Comparison of ENCODE assay signal across 23 cellular contexts in genomic region chr1:236128646-236129178, GRCh38. TPM values are rescaled to one million over a fixed set of nuclear protein-coding genes. Genes with fewer than 3 reads are reported as not detected.
DNase-seq lines count a peak whose midpoint lies in the region; ATAC-seq, FAIRE-seq and TF ChIP-seq lines count a peak whose summit lies in the region.
"Had no signal": no experiment of that assay in that cellular context is flagged by ENCODE, and none has a peak within 500 bp of the region (broad histone marks: within the 10 kb centered on the region; RNA-seq: fewer than 3 reads in every experiment).

No MANE protein-coding gene starts in this region.

- peaks cover 12 to 23% (median 12%) of the 10 kb centered on the region in 3 donors for H3K27me3 Mint-ChIP-seq in immature natural killer cell (ENCODE audit: low read depth in 3 of 3)

- H3K4me2 ChIP-seq in HepG2 (ENCODE audit: low read depth, low read length) (no peak overlapping the region), K562 (ENCODE audit: insufficient read depth, low read length) (no peak overlapping the region)

- 59% methylated on average over 4 of the region's 10 CpGs for WGBS in HepG2 (ENCODE audit: low lambda C conversion rate)
- WGBS in right lobe of liver (ENCODE audit: insufficient coverage, low coverage, low lambda C conversion rate, missing lambda C conversion rate): 80% methylated on average over 3 of the region's 10 CpGs
- WGBS in K562 (ENCODE audit: insufficient coverage, low coverage, missing lambda C conversion rate): 18% methylated on average over 10 of the region's 10 CpGs

- in situ Hi-C loops in HepG2 (cut with HindIII; ENCODE audit: extremely low pct_ligation_motif_present, low pct_unique_long_range_greater_than_20kb): no loop called here
- in situ Hi-C loops in K562 (cut with MboI): no loop called here

- H3K9ac ChIP-seq in HepG2 (ENCODE audit: insufficient read depth, low read depth, low read length) (no peak overlapping the region), K562 (ENCODE audit: insufficient read depth in 1 of 2, low read depth in 2 of 2, low read length in 2 of 2) (no peak overlapping the region; a peak in 1 of 4 replicates)

- POLR2A ChIA-PET in HepG2 (lab: Yijun Ruan, JAX): no interaction called here
- POLR2A ChIA-PET in K562 (lab: Yijun Ruan, JAX): interaction anchor here (0.6 to 1.2 kb wide), 2 partner anchors 13 to 502 kb away, joined by 3 to 5 read pairs; no protein-coding TSS in a partner anchor

- TF ChIP-seq RAD21 in HepG2 (CRISPR knock-in tag; IDR thresholded peaks at IDR 0.05): no peak
- TF ChIP-seq RAD21 in K562 (CRISPR knock-in tag; conservative IDR thresholded peaks at IDR 0.05 in 1 of 2, IDR thresholded peaks at IDR 0.05 in 1 of 2): no peak

- TF ChIP-seq CTCF in HepG2 (CRISPR knock-in tag; IDR thresholded peaks at IDR 0.05) (no peak), right lobe of liver (IDR thresholded peaks at IDR 0.05) (no peak), K562 (IDR thresholded peaks at IDR 0.05 in 2 of 3, conservative IDR thresholded peaks at IDR 0.05 in 1 of 3; ENCODE audit: insufficient read depth in 2 of 3, low read depth in 1 of 3, low read length in 3 of 3) (no peak), left lung (IDR thresholded peaks at IDR 0.05) (no peak)

- TF ChIP-seq POLR2A in HepG2 (IDR thresholded peaks at IDR 0.05; ENCODE audit: insufficient read depth in 1 of 2, low read depth in 2 of 2, low read length in 2 of 2): no peak
- no peak for TF ChIP-seq POLR2A in right lobe of liver (IDR thresholded peaks at IDR 0.05)
- TF ChIP-seq POLR2A in K562 (conservative IDR thresholded peaks at IDR 0.05): no peak

- CTCF ChIA-PET in HepG2 (lab: Yijun Ruan, JAX; ENCODE audit: low intra/inter-chr PET ratio, low total read pairs) (no interaction called here), K562 (lab: Yijun Ruan, JAX; ENCODE audit: low intra/inter-chr PET ratio) (no interaction called here)

- H3K36me3 Mint-ChIP-seq in immature natural killer cell: no peaks in the 10 kb centered on the region
- H3K36me3 Mint-ChIP-seq: naive thymus-derived CD4-positive, alpha-beta T cell had no signal

- no peak for FAIRE-seq in HepG2 (lab: Jason Lieb, UNC)
- no peak for FAIRE-seq in K562 (lab: Jason Lieb, UNC)
- FAIRE-seq: TTC549 had no signal

- no peak overlapping the region for H3K4me3 ChIP-seq in HepG2 (replicated peaks in 1 of 3; ENCODE audit: insufficient read depth in 1 of 3, low read depth in 2 of 3, low read length in 3 of 3)
- no peak overlapping the region for H3K4me3 ChIP-seq in right lobe of liver
- H3K4me3 ChIP-seq in K562: no peak overlapping the region
- no peak overlapping the region for H3K4me3 ChIP-seq in left lung
- H3K4me3 ChIP-seq: lower lobe of right lung, skin epidermis, stomach, upper lobe of right lung had no signal

- H4K20me1 ChIP-seq in HepG2 (ENCODE audit: insufficient read depth, low read length) (no peaks in the 10 kb centered on the region), K562 (replicated peaks; ENCODE audit: control insufficient read depth, insufficient read depth, low read length) (no peaks in the 10 kb centered on the region)

- TF ChIP-seq EP300 in HepG2 (IDR thresholded peaks at IDR 0.05; ENCODE audit: low read depth in 2 of 2, low read length in 2 of 2) (no peak), HepG2 (CRISPR knock-in tag; IDR thresholded peaks at IDR 0.05; ENCODE audit: borderline replicate concordance) (no peak), K562 (IDR thresholded peaks at IDR 0.05; ENCODE audit: low read length) (no peak)

- no peak overlapping the region for H3K27ac Mint-ChIP-seq in immature natural killer cell
- H3K27ac Mint-ChIP-seq: activated CD4-positive, alpha-beta T cell treated with anti-CD3 and anti-CD28 coated beads, Interleukin-2, amount 10 ng/mL, durations not matched to agents 24 days and 14 days; HFFc6; naive thymus-derived CD4-positive, alpha-beta T cell had no signal

- no peaks in the 10 kb centered on the region for H3K9me1 ChIP-seq in K562 (ENCODE audit: control insufficient read depth, insufficient read depth, low read length)

- DNase-seq in HepG2 (ENCODE audit: low spot score): no peak
- no peak for DNase-seq in right lobe of liver
- DNase-seq in K562 (ENCODE audit: extremely low read depth in 1 of 4, low spot score in 3 of 4): no peak
- no peak for DNase-seq in left lung
- DNase-seq in left colon: no peak
- DNase-seq in immature natural killer cell: no peak
- no peak for DNase-seq in stimulated activated CD4-positive, alpha-beta T cell treated with anti-CD3 and anti-CD28 coated beads, Interleukin-2, amount 100 ng/mL, for 48 hours
- DNase-seq: activated CD4-positive, alpha-beta T cell treated with anti-CD3 and anti-CD28 coated beads, Interleukin-2, amount 10 ng/mL, durations not matched to agents 24 days and 14 days; activated CD8-positive, alpha-beta memory T cell treated with anti-CD3 and anti-CD28 coated beads, Interleukin-2, amount 50 U/mL, for 4 hours; activated effector memory CD4-positive, alpha-beta T cell treated with anti-CD3 and anti-CD28 coated beads, Interleukin-2, amount 50 U/mL, for 16 hours; HFFc6; lower lobe of right lung; naive thymus-derived CD4-positive, alpha-beta T cell; NCI-H2029; NCI-H446; stimulated activated CD4-positive, alpha-beta T cell treated with anti-CD3 and anti-CD28 coated beads, Interleukin-4, amount 100 ng/mL, for 24 hours; stomach; SW 1271; upper lobe of right lung had no signal

- ATAC-seq in HepG2: peak; percentile 23; the same call in 2 of the 3 replicates
- ATAC-seq in right lobe of liver: no peak
- ATAC-seq in K562: no peak; the same call in 1 of the 3 replicates
- ATAC-seq in left lung: peak; percentile 49
- ATAC-seq in left colon: no peak
- no peak for ATAC-seq in HG03159 (IDR thresholded peaks at IDR 0.05; ENCODE audit: unreplicated experiment)
- ATAC-seq: lower lobe of right lung; naive thymus-derived CD4-positive, alpha-beta T cell; upper lobe of right lung had no signal

- H3K4me1 ChIP-seq in HepG2 (ENCODE audit: insufficient read depth, low read length) (peaks cover 16% of the 10 kb centered on the region), right lobe of liver (no peaks in the 10 kb centered on the region), K562 (replicated peaks in 1 of 2; ENCODE audit: control insufficient read depth in 2 of 2, insufficient read depth in 2 of 2, low read length in 2 of 2) (no peaks in the 10 kb centered on the region; a peak in 1 of 5 replicates), left lung (no peaks in the 10 kb centered on the region)
- H3K4me1 ChIP-seq: lower lobe of right lung, stomach, upper lobe of right lung had no signal

- H3K4me3 Mint-ChIP-seq in immature natural killer cell: no peak overlapping the region
- H3K4me3 Mint-ChIP-seq: activated CD4-positive, alpha-beta T cell treated with anti-CD3 and anti-CD28 coated beads, Interleukin-2, amount 10 ng/mL, durations not matched to agents 24 days and 14 days; HFFc6; naive thymus-derived CD4-positive, alpha-beta T cell had no signal

- H3K27ac ChIP-seq in HepG2 (ENCODE audit: extremely low read length, insufficient read depth, low read length) (no peak overlapping the region), right lobe of liver (no peak overlapping the region), K562 (ENCODE audit: extremely low read depth, low read depth, low read length) (no peak overlapping the region), left lung (no peak overlapping the region)
- H3K27ac ChIP-seq: HL-60, lower lobe of right lung, stomach, upper lobe of right lung had no signal

- no peaks in the 10 kb centered on the region for H3K4me1 Mint-ChIP-seq in immature natural killer cell
- H3K4me1 Mint-ChIP-seq: activated CD4-positive, alpha-beta T cell treated with anti-CD3 and anti-CD28 coated beads, Interleukin-2, amount 10 ng/mL, durations not matched to agents 24 days and 14 days; naive thymus-derived CD4-positive, alpha-beta T cell had no signal

- H3K9me3 ChIP-seq in HepG2 (ENCODE audit: low read length) (no peaks in the 10 kb centered on the region), right lobe of liver (no peaks in the 10 kb centered on the region), K562 (replicated peaks; ENCODE audit: control insufficient read depth, insufficient read depth, low read depth, low read length) (no peaks in the 10 kb centered on the region), left lung (no peaks in the 10 kb centered on the region)
- H3K9me3 ChIP-seq: lower lobe of right lung, stomach, upper lobe of right lung had no signal

- BruUV-seq in HepG2 (replicated peaks; lab: Mats Ljungman, UMichigan) (no TSS peak), K562 (replicated peaks; lab: Mats Ljungman, UMichigan) (no TSS peak)

- no peaks in the 10 kb centered on the region for H3K79me2 ChIP-seq in HepG2 (ENCODE audit: insufficient read depth, low read length)
- no peaks in the 10 kb centered on the region for H3K79me2 ChIP-seq in K562 (ENCODE audit: control insufficient read depth, insufficient read depth, low read length)

- H3K27me3 ChIP-seq in HepG2 (ENCODE audit: control insufficient read depth in 1 of 2, insufficient read depth in 2 of 2, low read length in 2 of 2) (peaks cover 0 to 14% of the 10 kb centered on the region in 2 experiments; a peak in 3 of 5 replicates), right lobe of liver (no peaks in the 10 kb centered on the region), K562 (ENCODE audit: control insufficient read depth in 2 of 2, insufficient read depth in 2 of 2, low read length in 2 of 2) (peaks cover 8 to 51% of the 10 kb centered on the region in 2 experiments; a peak in 4 of 5 replicates), left lung (peaks cover 0 to 12% of the 10 kb centered on the region in 2 donors)
- H3K27me3 ChIP-seq: upper lobe of right lung had no signal

- no peak overlapping the region for H2AFZ ChIP-seq in HepG2 (ENCODE audit: low read length)
- no peak overlapping the region for H2AFZ ChIP-seq in K562 (ENCODE audit: low read depth, low read length)

- intact Hi-C loops in HepG2 (cut with micrococcal nuclease; ENCODE audit: unreplicated experiment): no loop called here
- intact Hi-C loops in right lobe of liver (cut with DNase I): no loop called here
- intact Hi-C loops in K562 (cut with micrococcal nuclease): no loop called here
- intact Hi-C loops in left lung (cut with DNase I): no loop called here
- intact Hi-C loops in left colon (cut with DNase I, micrococcal nuclease): no loop called here

- H3K36me3 ChIP-seq in HepG2 (replicated peaks in 1 of 2; ENCODE audit: control insufficient read depth in 1 of 2, insufficient read depth in 2 of 2, low read length in 2 of 2): no peaks in the 10 kb centered on the region
- no peaks in the 10 kb centered on the region for H3K36me3 ChIP-seq in right lobe of liver
- H3K36me3 ChIP-seq in K562 (ENCODE audit: control insufficient read depth, insufficient read depth, low read length): no peaks in the 10 kb centered on the region
- no peaks in the 10 kb centered on the region for H3K36me3 ChIP-seq in left lung
- H3K36me3 ChIP-seq: lower lobe of right lung, stomach, upper lobe of right lung had no signal

- H3K9me3 Mint-ChIP-seq in immature natural killer cell: no peaks in the 10 kb centered on the region
- H3K9me3 Mint-ChIP-seq: activated CD4-positive, alpha-beta T cell treated with anti-CD3 and anti-CD28 coated beads, Interleukin-2, amount 10 ng/mL, durations not matched to agents 24 days and 14 days; HFFc6; naive thymus-derived CD4-positive, alpha-beta T cell had no signal

RNA-seq across cellular contexts. Expression of gene GPR137B, which starts 13.6 kb away (rescaled TPM):
- total RNA-seq in HepG2 (2016; rRNA removed; fragmentation: Illumina TruSeq; extraction: Trizol) (0.27 and 0.31 TPM in 2 replicates), right lobe of liver (10 to 100 TPM in 2 of 6 experiments, 1 to 10 TPM in 4; 4.3 to 22.2 (median 7.6) TPM), K562 (2014; rRNA removed) (0.36 and 0.94 TPM in 2 replicates), K562 (2014; rRNA removed; fragmentation: Illumina TruSeq; extraction: Trizol) (0.70 and 0.76 TPM in 2 replicates), K562 (2015; rRNA removed; fragmentation: Illumina TruSeq; extraction: Trizol) (0.75 and 0.87 TPM in 2 replicates), K562 (2021) (0.49 and 0.62 TPM in 2 replicates), left lung (10 to 100 TPM; 18.2 to 37.4 TPM), left colon (1 to 10 TPM; 3.8 to 9.5 TPM)
- 0.35 and 0.40 TPM in 2 replicates for total RNA-seq in HepG2 (2016; cell fraction: cytosol; rRNA removed; fragmentation: Illumina TruSeq; extraction: Trizol; ENCODE audit: low read depth)
- total RNA-seq in HepG2 (2016; cell fraction: insoluble cytoplasmic fraction; rRNA removed; fragmentation: Illumina TruSeq; extraction: Trizol): 0.31 and 0.45 TPM in 2 replicates
- 0.31 and 0.37 TPM in 2 replicates for total RNA-seq in HepG2 (2016; cell fraction: membrane; rRNA removed; fragmentation: Illumina TruSeq; extraction: Trizol)
- total RNA-seq in HepG2 (2016; cell fraction: nucleus; rRNA removed; fragmentation: Illumina TruSeq; extraction: Trizol): 0.34 and 0.59 TPM in 2 replicates
- polyA plus RNA-seq in HepG2 (2011; rRNA removed) (0.41 and 0.59 TPM in 2 replicates), K562 (2011; rRNA removed) (0.04 and 0.28 TPM in 2 replicates), K562 (2014; fragmentation: Illumina TruSeq; extraction: Trizol) (1.0 and 1.1 TPM in 2 replicates), K562 (2014; fragmentation: Nextera tagmentation; extraction: Ambion mirVana) (under 1 TPM; 0.14 to 0.35 TPM), K562 (2014; rRNA removed) (0.49 and 0.62 TPM in 2 replicates), immature natural killer cell (10 to 100 TPM in 1 of 3 donors, 1 to 10 TPM in 2; 3.6 to 10.8 (median 9.1) TPM)
- polyA plus RNA-seq in HepG2 (2011; cell fraction: cytosol; rRNA removed): 0.32 and 0.50 TPM in 2 replicates
- polyA plus RNA-seq in HepG2 (2011; cell fraction: nucleus; rRNA removed): 0.72 and 0.85 TPM in 2 replicates
- polyA plus RNA-seq in HepG2 (2012): 0.47 and 1.5 TPM in 2 replicates
- polyA plus RNA-seq in HepG2 (2016; cell fraction: cytosol; fragmentation: Illumina TruSeq; extraction: Trizol; ENCODE audit: low read depth): 0.21 and 0.23 TPM in 2 replicates
- polyA plus RNA-seq in HepG2 (2016; cell fraction: insoluble cytoplasmic fraction; fragmentation: Illumina TruSeq; extraction: Trizol; ENCODE audit: low read depth): 0.35 and 0.58 TPM in 2 replicates
- polyA plus RNA-seq in HepG2 (2016; cell fraction: membrane; fragmentation: Illumina TruSeq; extraction: Trizol; ENCODE audit: low read depth): 0.40 and 0.45 TPM in 2 replicates
- polyA plus RNA-seq in HepG2 (2016; cell fraction: nucleus; fragmentation: Illumina TruSeq; extraction: Trizol; ENCODE audit: insufficient read depth, low read depth): 0.70 and 0.75 TPM in 2 replicates
- 0.10 and 0.21 TPM in 2 replicates for polyA minus RNA-seq in HepG2 (2011; rRNA and poly(A)+ RNA removed; ENCODE audit: low replicate concordance)
- not detected in 2 replicates for polyA minus RNA-seq in HepG2 (2011; cell fraction: cytosol; rRNA and poly(A)+ RNA removed)
- polyA minus RNA-seq in HepG2 (2011; cell fraction: nucleus; rRNA and poly(A)+ RNA removed): 0.52 and 1.2 TPM in 2 replicates
- 0.28 and 0.65 TPM in 2 replicates for total RNA-seq in K562 (2011; cell fraction: chromatin; rRNA removed; ENCODE audit: low replicate concordance)
- total RNA-seq in K562 (2011; cell fraction: nucleolus; rRNA removed): 0.17 and 0.79 TPM in 2 replicates
- total RNA-seq in K562 (2011; cell fraction: nucleoplasm; rRNA removed): 0.22 and 2.1 TPM in 2 replicates
- polyA plus RNA-seq in K562 (2011; cell fraction: cytosol; rRNA removed): 0.07 and 0.19 TPM in 2 replicates
- polyA plus RNA-seq in K562 (2011; cell fraction: nucleus; rRNA removed): 0.30 and 0.60 TPM in 2 replicates
- 0.78 and 1.8 TPM in 2 replicates for polyA plus RNA-seq in K562 (2012)
- 0.27 TPM in 1 of 2 replicates, not detected in the other for polyA minus RNA-seq in K562 (2011; rRNA and poly(A)+ RNA removed)
- polyA minus RNA-seq in K562 (2011; cell fraction: cytosol; rRNA and poly(A)+ RNA removed): not detected in 2 replicates
- 0.13 TPM in 1 of 2 replicates, not detected in the other for polyA minus RNA-seq in K562 (2011; cell fraction: nucleus; rRNA and poly(A)+ RNA removed)

Comparison
In these comparisons a context has a peak if more than half of its experiments do, and no peak if none do; other contexts are left out.
1. ATAC-seq: peak in HepG2 (single experiment) and left lung (single experiment); none in right lobe of liver (0 of 4), K562 (single experiment), left colon (single experiment) and HG03159 (single experiment).
2. Of the 241 proteins assayed by ChIP-seq in both HepG2 and K562: peak only in HepG2: MAFF; only in K562: none; in both: MAFG and MAFK; in neither: 238.